Comparison of ENCODE assay signal across 9 cellular contexts in the genomic region with DNA sequence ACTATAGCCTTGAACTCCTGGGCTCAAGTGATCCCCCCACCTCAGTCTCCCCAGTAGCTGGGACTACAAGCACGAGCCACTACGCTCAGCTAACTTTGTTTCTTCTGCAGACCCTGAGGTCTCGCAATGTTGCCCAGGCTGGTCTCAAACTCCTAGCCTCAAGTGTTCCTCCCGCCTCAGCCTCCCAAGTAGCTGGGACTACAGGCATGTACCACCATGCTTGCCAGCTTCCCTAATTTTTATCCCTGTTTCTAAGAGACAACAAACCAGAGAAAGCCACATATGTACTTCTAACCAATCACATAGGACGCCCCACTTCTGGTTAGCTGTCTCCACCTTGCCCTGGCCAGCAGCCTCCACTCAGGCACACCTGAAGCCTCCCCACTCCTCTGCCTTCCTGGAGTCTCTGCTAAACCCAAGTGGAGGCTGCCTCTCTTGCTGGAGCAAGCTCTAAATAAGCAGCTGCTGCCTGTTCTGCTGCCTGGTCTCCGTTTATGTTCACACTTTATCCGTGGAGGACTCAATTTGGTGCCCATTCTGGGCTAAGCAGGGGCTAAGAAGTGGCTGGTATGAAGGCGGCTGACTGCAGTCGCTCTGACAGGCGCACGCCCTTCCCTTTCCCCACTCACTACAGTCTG. TPM values are rescaled to one million over a fixed set of nuclear protein-coding genes. Genes with fewer than 3 reads are reported as not detected.
A peak's percentile ranks its signal among the peaks of the same experiment; 100 is the strongest.
DNase-seq lines count a peak whose midpoint lies in the region; ATAC-seq and TF ChIP-seq lines count a peak whose summit lies in the region.
"Had no signal": no experiment of that assay in that cellular context is flagged by ENCODE, and none has a peak within 500 bp of the region (broad histone marks: within the 10 kb centered on the region; RNA-seq: fewer than 3 reads in every experiment).

No MANE protein-coding gene starts in this region.

- H3K4me1 ChIP-seq in MM.1S (ENCODE audit: low read length) (peaks cover 5% of the 10 kb centered on the region; the same call in 1 of the 2 replicates), liver (ENCODE audit: control insufficient read depth in 4 of 4, insufficient read depth in 4 of 4, low read length in 3 of 4) (peaks cover 0 to 11% (median 2%) of the 10 kb centered on the region in 4 donors)

- H4K20me1 ChIP-seq in MM.1S (ENCODE audit: insufficient read depth, low read length): no peaks in the 10 kb centered on the region

- H3K27ac ChIP-seq in MM.1S (ENCODE audit: low read length): peak overlapping the region; percentile 66; the same call in 1 of the 2 replicates
- peak overlapping the region; percentile 58 to 76 for H3K27ac ChIP-seq in liver (ENCODE audit: low read depth in 1 of 2, low read length in 2 of 2)
- H3K27ac ChIP-seq: cardiac muscle cell had no signal

- DNase-seq in MM.1S: no peak
- no peak for DNase-seq in mucosa of gallbladder (ENCODE audit: low spot score)
- no peak for DNase-seq in NCI-H2196 treated with DMSO at 0.1 percent for 48 hours (lab: John Stamatoyannopoulos, UW; ENCODE audit: unreplicated experiment)
- DNase-seq in stimulated activated CD4-positive, alpha-beta T cell treated with anti-CD3 and anti-CD28 coated beads, Interleukin-2, amount 100 ng/mL, for 24 hours: no peak

- TF ChIP-seq CTCF in MM.1S (IDR thresholded peaks at IDR 0.05; ENCODE audit: low read length) (no peak), liver (IDR thresholded peaks at IDR 0.05; ENCODE audit: low read depth, low read length, missing input control) (no peak)

- 93% methylated on average over 11 of the region's 11 CpGs for WGBS in liver

- no peak for ATAC-seq in activated T-helper 17 cell treated with anti-CD3 and anti-CD28 coated beads, Interleukin-2, amount 50 U/mL, for 72 hours (replicated peaks)
- no peak for ATAC-seq in HG02852 (IDR thresholded peaks at IDR 0.05; ENCODE audit: unreplicated experiment)

- peak overlapping the region; percentile 88 for H3K27ac Mint-ChIP-seq in activated T-helper 17 cell treated with anti-CD3 and anti-CD28 coated beads, Interleukin-2, amount 50 U/mL, for 72 hours
- peak overlapping the region; percentile 97 for H3K27ac Mint-ChIP-seq in stimulated activated naive CD8-positive, alpha-beta T cell treated with anti-CD3 and anti-CD28 coated beads, Interleukin-15, Interleukin-2, amounts not matched to agents 100 ng/mL and 50 ng/mL, for 24 hours

- no peaks in the 10 kb centered on the region for H3K36me3 ChIP-seq in MM.1S (replicated peaks; ENCODE audit: insufficient read depth, low read length)
- peaks cover 0 to 2% (median 0%) of the 10 kb centered on the region in 4 donors for H3K36me3 ChIP-seq in liver (ENCODE audit: control insufficient read depth in 4 of 4, insufficient read depth in 3 of 4, low read depth in 1 of 4, low read length in 3 of 4)
- H3K36me3 ChIP-seq: cardiac muscle cell had no signal

- peaks cover 56% of the 10 kb centered on the region for H3K4me1 Mint-ChIP-seq in activated T-helper 17 cell treated with anti-CD3 and anti-CD28 coated beads, Interleukin-2, amount 50 U/mL, for 72 hours
- H3K4me1 Mint-ChIP-seq in stimulated activated naive CD8-positive, alpha-beta T cell treated with anti-CD3 and anti-CD28 coated beads, Interleukin-15, Interleukin-2, amounts not matched to agents 100 ng/mL and 50 ng/mL, for 24 hours (ENCODE audit: low read depth): peaks cover 100% of the 10 kb centered on the region

- H3K4me3 ChIP-seq in MM.1S (ENCODE audit: low read length) (no peak overlapping the region; the same call in 1 of the 2 replicates), liver (ENCODE audit: low read depth in 1 of 3, low read length in 3 of 3) (no peak overlapping the region)
- H3K4me3 ChIP-seq: cardiac muscle cell had no signal

- H3K27me3 ChIP-seq in MM.1S (replicated peaks; ENCODE audit: insufficient read depth, low read length) (no peaks in the 10 kb centered on the region), liver (ENCODE audit: control insufficient read depth in 4 of 4, insufficient read depth in 4 of 4, low read length in 3 of 4) (no peaks in the 10 kb centered on the region)
- H3K27me3 ChIP-seq: cardiac muscle cell had no signal

- H3K9me3 Mint-ChIP-seq in activated T-helper 17 cell treated with anti-CD3 and anti-CD28 coated beads, Interleukin-2, amount 50 U/mL, for 72 hours: no peaks in the 10 kb centered on the region
- H3K9me3 Mint-ChIP-seq in stimulated activated naive CD8-positive, alpha-beta T cell treated with anti-CD3 and anti-CD28 coated beads, Interleukin-15, Interleukin-2, amounts not matched to agents 100 ng/mL and 50 ng/mL, for 24 hours: no peaks in the 10 kb centered on the region

- H3K9me2 ChIP-seq in MM.1S (replicated peaks; ENCODE audit: insufficient read depth, low read length): no peaks in the 10 kb centered on the region

- peaks cover 31% of the 10 kb centered on the region for H3K36me3 Mint-ChIP-seq in activated T-helper 17 cell treated with anti-CD3 and anti-CD28 coated beads, Interleukin-2, amount 50 U/mL, for 72 hours (ENCODE audit: low read depth)
- peaks cover 43% of the 10 kb centered on the region for H3K36me3 Mint-ChIP-seq in stimulated activated naive CD8-positive, alpha-beta T cell treated with anti-CD3 and anti-CD28 coated beads, Interleukin-15, Interleukin-2, amounts not matched to agents 100 ng/mL and 50 ng/mL, for 24 hours (ENCODE audit: low read depth)

- peak overlapping the region; percentile 61 for H3K4me3 Mint-ChIP-seq in activated T-helper 17 cell treated with anti-CD3 and anti-CD28 coated beads, Interleukin-2, amount 50 U/mL, for 72 hours
- H3K4me3 Mint-ChIP-seq in stimulated activated naive CD8-positive, alpha-beta T cell treated with anti-CD3 and anti-CD28 coated beads, Interleukin-15, Interleukin-2, amounts not matched to agents 100 ng/mL and 50 ng/mL, for 24 hours: peak overlapping the region; percentile 11

- TF ChIP-seq RAD21 in liver (IDR thresholded peaks at IDR 0.05): no peak

- H3K9ac ChIP-seq in MM.1S (ENCODE audit: low read length) (peak overlapping the region; percentile 33; the same call in 1 of the 2 replicates), liver (ENCODE audit: low read depth in 1 of 2, low read length in 2 of 2) (no peak overlapping the region)

- H3K79me2 ChIP-seq in MM.1S (ENCODE audit: low read length): no peaks in the 10 kb centered on the region

- H3K4me2 ChIP-seq in MM.1S (ENCODE audit: low read depth, low read length): peak overlapping the region; percentile 72; the same call in 1 of the 2 replicates

- H3F3A ChIP-seq in MM.1S (ENCODE audit: insufficient read depth, low read length): peaks cover 12% of the 10 kb centered on the region; the same call in 1 of the 2 replicates

- no peaks in the 10 kb centered on the region for H3K9me3 ChIP-seq in MM.1S (replicated peaks; ENCODE audit: insufficient read depth, low read length)
- H3K9me3 ChIP-seq in liver (ENCODE audit: control insufficient read depth in 4 of 4, low read length in 3 of 4): no peaks in the 10 kb centered on the region

- H2AFZ ChIP-seq in MM.1S (ENCODE audit: low read length): no peak overlapping the region

- no peaks in the 10 kb centered on the region for H3K27me3 Mint-ChIP-seq in activated T-helper 17 cell treated with anti-CD3 and anti-CD28 coated beads, Interleukin-2, amount 50 U/mL, for 72 hours
- H3K27me3 Mint-ChIP-seq in stimulated activated naive CD8-positive, alpha-beta T cell treated with anti-CD3 and anti-CD28 coated beads, Interleukin-15, Interleukin-2, amounts not matched to agents 100 ng/mL and 50 ng/mL, for 24 hours: no peaks in the 10 kb centered on the region

TF ChIP-seq in liver, 16 proteins besides CTCF, POLR2A, EP300 and RAD21 (continues in another document):
- TF ChIP-seq GABPA (IDR thresholded peaks at IDR 0.05 in 1 of 2, conservative IDR thresholded peaks at IDR 0.05 in 1 of 2) (no peak), EGR1 (IDR thresholded peaks at IDR 0.05; ENCODE audit: low read depth in 2 of 2) (no peak), FOXA1 (IDR thresholded peaks at IDR 0.05) (no peak), JUND (IDR thresholded peaks at IDR 0.05) (no peak), FOXA2 (IDR thresholded peaks at IDR 0.05) (no peak), NR2F2 (IDR thresholded peaks at IDR 0.05) (no peak), HNF4A (conservative IDR thresholded peaks at IDR 0.05) (no peak), TAF1 (conservative IDR thresholded peaks at IDR 0.05) (no peak)
- TF ChIP-seq, protein P1, sequence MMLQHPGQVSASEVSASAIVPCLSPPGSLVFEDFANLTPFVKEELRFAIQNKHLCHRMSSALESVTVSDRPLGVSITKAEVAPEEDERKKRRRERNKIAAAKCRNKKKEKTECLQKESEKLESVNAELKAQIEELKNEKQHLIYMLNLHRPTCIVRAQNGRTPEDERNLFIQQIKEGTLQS (IDR thresholded peaks at IDR 0.05): no peak
- TF ChIP-seq, protein P2, sequence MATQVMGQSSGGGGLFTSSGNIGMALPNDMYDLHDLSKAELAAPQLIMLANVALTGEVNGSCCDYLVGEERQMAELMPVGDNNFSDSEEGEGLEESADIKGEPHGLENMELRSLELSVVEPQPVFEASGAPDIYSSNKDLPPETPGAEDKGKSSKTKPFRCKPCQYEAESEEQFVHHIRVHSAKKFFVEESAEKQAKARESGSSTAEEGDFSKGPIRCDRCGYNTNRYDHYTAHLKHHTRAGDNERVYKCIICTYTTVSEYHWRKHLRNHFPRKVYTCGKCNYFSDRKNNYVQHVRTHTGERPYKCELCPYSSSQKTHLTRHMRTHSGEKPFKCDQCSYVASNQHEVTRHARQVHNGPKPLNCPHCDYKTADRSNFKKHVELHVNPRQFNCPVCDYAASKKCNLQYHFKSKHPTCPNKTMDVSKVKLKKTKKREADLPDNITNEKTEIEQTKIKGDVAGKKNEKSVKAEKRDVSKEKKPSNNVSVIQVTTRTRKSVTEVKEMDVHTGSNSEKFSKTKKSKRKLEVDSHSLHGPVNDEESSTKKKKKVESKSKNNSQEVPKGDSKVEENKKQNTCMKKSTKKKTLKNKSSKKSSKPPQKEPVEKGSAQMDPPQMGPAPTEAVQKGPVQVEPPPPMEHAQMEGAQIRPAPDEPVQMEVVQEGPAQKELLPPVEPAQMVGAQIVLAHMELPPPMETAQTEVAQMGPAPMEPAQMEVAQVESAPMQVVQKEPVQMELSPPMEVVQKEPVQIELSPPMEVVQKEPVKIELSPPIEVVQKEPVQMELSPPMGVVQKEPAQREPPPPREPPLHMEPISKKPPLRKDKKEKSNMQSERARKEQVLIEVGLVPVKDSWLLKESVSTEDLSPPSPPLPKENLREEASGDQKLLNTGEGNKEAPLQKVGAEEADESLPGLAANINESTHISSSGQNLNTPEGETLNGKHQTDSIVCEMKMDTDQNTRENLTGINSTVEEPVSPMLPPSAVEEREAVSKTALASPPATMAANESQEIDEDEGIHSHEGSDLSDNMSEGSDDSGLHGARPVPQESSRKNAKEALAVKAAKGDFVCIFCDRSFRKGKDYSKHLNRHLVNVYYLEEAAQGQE (IDR thresholded peaks at IDR 0.05): no peak

RNA-seq across cellular contexts. Expression of a gene that starts 24.7 kb away (rescaled TPM):
- 10 to 100 TPM; 59.6 to 99.8 TPM for total RNA-seq in activated T-helper 17 cell treated with anti-CD3 and anti-CD28 coated beads, Interleukin-2, amount 50 U/mL, for 72 hours
- total RNA-seq in liver: 10 to 100 TPM; 16.5 to 16.6 TPM
- polyA plus RNA-seq in liver: 10 to 100 TPM; 26.9 to 39.0 TPM
- total RNA-seq in mucosa of gallbladder: 72.0 TPM

RNA-seq across cellular contexts. Expression of a gene that starts 40.5 kb away (rescaled TPM):
- 1 to 10 TPM; 7.7 to 9.1 TPM for total RNA-seq in activated T-helper 17 cell treated with anti-CD3 and anti-CD28 coated beads, Interleukin-2, amount 50 U/mL, for 72 hours
- total RNA-seq in liver: 100 to 1,000 TPM in 1 of 2 donors, 1 to 10 TPM in 1; 4.6 to 198 TPM
- polyA plus RNA-seq in liver: 10 to 100 TPM; 96.7 to 98.7 TPM
- 14.8 TPM for total RNA-seq in mucosa of gallbladder
